ENCODE assay signal across 36 cellular contexts in genomic region chr11:80241766-80242165, GRCh38.
DNase-seq lines count a peak whose midpoint lies in the region; ATAC-seq and TF ChIP-seq lines count a peak whose summit lies in the region.
"Had no signal": no experiment of that assay in that cellular context is flagged by ENCODE, and none has a peak within 500 bp of the region (broad histone marks: within the 10 kb centered on the region; RNA-seq: fewer than 3 reads in every experiment).

No MANE protein-coding gene starts in this region.

- H4K91ac ChIP-seq in neuronal stem cell (ENCODE audit: low read depth, low read length, poor library complexity): no peak overlapping the region
- no peak overlapping the region for H4K91ac ChIP-seq in H9 (ENCODE audit: insufficient read length, low read depth, low read length)

- no peak overlapping the region for H2BK12ac ChIP-seq in neuronal stem cell (ENCODE audit: low read length)
- H2BK12ac ChIP-seq in H9 (ENCODE audit: insufficient read length, low read depth, low read length): no peak overlapping the region

- no peaks in the 10 kb centered on the region for H4K20me1 ChIP-seq in H9 (ENCODE audit: control insufficient read depth, insufficient read depth, insufficient read length)

- H2BK5ac ChIP-seq in neuronal stem cell (ENCODE audit: low read length) (no peak overlapping the region), H9 (ENCODE audit: insufficient read length, low read length) (no peak overlapping the region)

- H3K9me3 Mint-ChIP-seq in MCF 10A (ENCODE audit: unreplicated experiment) (no peaks in the 10 kb centered on the region), H9 (peaks cover 6 to 10% of the 10 kb centered on the region in 2 experiments; a peak in 4 of 5 replicates)

- no peaks in the 10 kb centered on the region for H3K27me3 Mint-ChIP-seq in MCF 10A (ENCODE audit: insufficient read depth, unreplicated experiment)
- H3K27me3 Mint-ChIP-seq in H9 (ENCODE audit: low read depth): no peaks in the 10 kb centered on the region; the same call in 1 of the 2 replicates
- H3K27me3 Mint-ChIP-seq: activated CD4-positive, alpha-beta T cell treated with anti-CD3 and anti-CD28 coated beads, Interleukin-2, amount 10 ng/mL, durations not matched to agents 24 days and 14 days; activated naive CD8-positive, alpha-beta T cell; type B pancreatic cell had no signal

- H3K79me1 ChIP-seq in neuronal stem cell (ENCODE audit: low read depth, low read length): no peaks in the 10 kb centered on the region
- H3K79me1 ChIP-seq in H9 (ENCODE audit: insufficient read depth, low read depth, low read length, poor library complexity, severe bottlenecking): no peaks in the 10 kb centered on the region

- H3K4me1 Mint-ChIP-seq in MCF 10A (ENCODE audit: insufficient read depth, unreplicated experiment) (peaks cover 40% of the 10 kb centered on the region), H9 (no peaks in the 10 kb centered on the region)
- H3K4me1 Mint-ChIP-seq: activated CD4-positive, alpha-beta T cell treated with anti-CD3 and anti-CD28 coated beads, Interleukin-2, amount 10 ng/mL, durations not matched to agents 24 days and 14 days; immature natural killer cell had no signal

- H3K27ac ChIP-seq in breast epithelium (no peak overlapping the region), neuronal stem cell (replicated peaks; ENCODE audit: low read length) (no peak overlapping the region), H9 (ENCODE audit: insufficient read length, low read depth, low read length) (no peak overlapping the region)
- H3K27ac ChIP-seq: 22Rv1, pancreas, PC-9, SJCRH30, WERI-Rb-1 had no signal

- no peak overlapping the region for H3K27ac Mint-ChIP-seq in MCF 10A (ENCODE audit: low read depth, unreplicated experiment)
- no peak overlapping the region for H3K27ac Mint-ChIP-seq in H9
- H3K27ac Mint-ChIP-seq: activated CD4-positive, alpha-beta T cell treated with anti-CD3 and anti-CD28 coated beads, Interleukin-2, amount 10 ng/mL, durations not matched to agents 24 days and 14 days; activated naive CD8-positive, alpha-beta T cell; immature natural killer cell; type B pancreatic cell had no signal

- CTCF ChIA-PET in MCF 10A (lab: Yijun Ruan, JAX): interaction anchor here (0.9 kb wide), 1 partner anchor 23 kb away, joined by 3 read pairs; no protein-coding TSS in a partner anchor

- H2BK20ac ChIP-seq in H9 (ENCODE audit: low read depth, low read length, poor library complexity, severe bottlenecking): no peak overlapping the region

- H3K36me3 ChIP-seq in breast epithelium (no peaks in the 10 kb centered on the region), adipocyte (ENCODE audit: control insufficient read depth, insufficient read depth, low read length, severe bottlenecking) (no peaks in the 10 kb centered on the region), neuronal stem cell (replicated peaks in 1 of 2; ENCODE audit: control insufficient read depth in 2 of 2, insufficient read depth in 2 of 2, low read length in 2 of 2) (no peaks in the 10 kb centered on the region)
- H3K36me3 ChIP-seq: pancreas, SJCRH30, WERI-Rb-1 had no signal

- H2BK15ac ChIP-seq in neuronal stem cell (ENCODE audit: low read length) (no peak overlapping the region), H9 (ENCODE audit: low read depth, low read length) (no peak overlapping the region)

- H4K5ac ChIP-seq in H9 (ENCODE audit: insufficient read length, low read depth, low read length): no peak overlapping the region

- H2AK5ac ChIP-seq in neuronal stem cell (ENCODE audit: low read depth, low read length): no peak overlapping the region
- H2AK5ac ChIP-seq in H9 (ENCODE audit: insufficient read length, low read length): no peak overlapping the region

- H3K9me3 ChIP-seq in breast epithelium (no peaks in the 10 kb centered on the region), adipocyte (ENCODE audit: control insufficient read depth, low read length) (no peaks in the 10 kb centered on the region), neuronal stem cell (replicated peaks in 1 of 2; ENCODE audit: control insufficient read depth in 2 of 2, insufficient read depth in 1 of 2, low read depth in 1 of 2, low read length in 2 of 2) (no peaks in the 10 kb centered on the region), H9 (ENCODE audit: control insufficient read depth, low read depth, low read length) (no peaks in the 10 kb centered on the region)
- H3K9me3 ChIP-seq: pancreas, SJCRH30 had no signal

- no peaks in the 10 kb centered on the region for H3K79me2 ChIP-seq in H9 (ENCODE audit: insufficient read depth, low read length)

- H2AFZ ChIP-seq in neuronal stem cell (ENCODE audit: low read length): no peak overlapping the region
- no peak overlapping the region for H2AFZ ChIP-seq in H9 (ENCODE audit: low read length)
- H2AFZ ChIP-seq: PC-9 had no signal

- ATAC-seq in Right ventricle myocardium inferior: no peak
- ATAC-seq: HCT116, left lobe of liver, pancreas had no signal

- H3K23ac ChIP-seq in neuronal stem cell (ENCODE audit: low read depth, low read length, poor library complexity): no peak overlapping the region
- no peak overlapping the region for H3K23ac ChIP-seq in H9 (ENCODE audit: insufficient read length, low read depth, low read length)

- no peaks in the 10 kb centered on the region for H3K23me2 ChIP-seq in H9 (ENCODE audit: insufficient read length, low read depth, low read length, poor library complexity, severe bottlenecking)

- no peaks in the 10 kb centered on the region for H3K4me1 ChIP-seq in breast epithelium
- no peaks in the 10 kb centered on the region for H3K4me1 ChIP-seq in adipocyte (ENCODE audit: control insufficient read depth, insufficient read depth, low read length)
- H3K4me1 ChIP-seq in neuronal stem cell (ENCODE audit: control insufficient read depth in 2 of 2, insufficient read depth in 1 of 2, low read depth in 1 of 2, low read length in 2 of 2): no peaks in the 10 kb centered on the region
- no peaks in the 10 kb centered on the region for H3K4me1 ChIP-seq in H9 (ENCODE audit: insufficient read depth, low read length)
- H3K4me1 ChIP-seq: pancreas, SJCRH30 had no signal

- intact Hi-C loops in MCF 10A (cut with micrococcal nuclease) (no loop called here), breast epithelium (cut with DNase I; ENCODE audit: low total_unique reads) (no loop called here), Right ventricle myocardium inferior (cut with DNase I) (no loop called here)

- no peak overlapping the region for H4K8ac ChIP-seq in neuronal stem cell (ENCODE audit: low read depth, low read length)
- H4K8ac ChIP-seq in H9 (replicated peaks; ENCODE audit: insufficient read length, low read depth, low read length): no peak overlapping the region

- no peak overlapping the region for H3K9ac ChIP-seq in adipocyte (ENCODE audit: low read length)
- H3K9ac ChIP-seq in neuronal stem cell (ENCODE audit: low read depth, low read length, poor library complexity): no peak overlapping the region
- no peak overlapping the region for H3K9ac ChIP-seq in H9 (ENCODE audit: extremely low read depth, insufficient read length, low read length)

- H3K4me3 Mint-ChIP-seq in MCF 10A (ENCODE audit: unreplicated experiment) (no peak overlapping the region), H9 (no peak overlapping the region)
- H3K4me3 Mint-ChIP-seq: activated CD4-positive, alpha-beta T cell treated with anti-CD3 and anti-CD28 coated beads, Interleukin-2, amount 10 ng/mL, durations not matched to agents 24 days and 14 days; activated naive CD8-positive, alpha-beta T cell; immature natural killer cell; type B pancreatic cell had no signal

- H3K18ac ChIP-seq in neuronal stem cell (ENCODE audit: low read length): no peak overlapping the region
- H3K18ac ChIP-seq in H9 (ENCODE audit: insufficient read length, low read depth, low read length): no peak overlapping the region

- H3T11ph ChIP-seq in H9 (ENCODE audit: low read length): no peak overlapping the region

- H3K4me2 ChIP-seq in neuronal stem cell (ENCODE audit: insufficient read depth, low read length, poor library complexity, severe bottlenecking): no peak overlapping the region
- H3K4me2 ChIP-seq in H9 (ENCODE audit: insufficient read depth, insufficient read length, low read length): no peak overlapping the region
- H3K4me2 ChIP-seq: PC-9 had no signal

- DNase-seq in MCF 10A (ENCODE audit: unreplicated experiment) (peak; percentile 34), breast epithelium (ENCODE audit: low spot score in 2 of 2) (no peak), adipocyte (ENCODE audit: low read depth) (peak; percentile 36), epithelial cell of esophagus (ENCODE audit: low read depth) (peak; percentile 78), neuronal stem cell (ENCODE audit: low spot score) (no peak), NAMALWA (ENCODE audit: low spot score) (no peak), H9 (no peak), Right ventricle myocardium inferior (ENCODE audit: missing footprints) (no peak)
- DNase-seq: activated CD4-positive, alpha-beta T cell treated with anti-CD3 and anti-CD28 coated beads, Interleukin-2, amount 10 ng/mL, durations not matched to agents 24 days and 14 days; activated CD8-positive, alpha-beta memory T cell treated with anti-CD3 and anti-CD28 coated beads for 24 hours; activated T-cell treated with anti-CD3 and anti-CD28 coated beads for 4 hours; C1 segment of cervical spinal cord; cerebellar nuclear complex; COR-L47; immature natural killer cell; KBM-7; mesenchymal stem cell; NCI-H1417; NCI-H2081; NCI-H2227 treated with DMSO at 0.1 percent for 48 hours; NCI-H526 treated with DMSO at 0.1 percent for 48 hours; NK-92 treated with Interleukin-12 subunit alpha and Interleukin-12 subunit beta, amount 100 ng/mL, for 24 hours; pancreas; retina; SJCRH30; small intestine; stimulated activated naive CD4-positive, alpha-beta T cell; SW 1271; T1000; WERI-Rb-1 had no signal

- BruUV-seq in MCF 10A (replicated peaks; lab: Mats Ljungman, UMichigan): no TSS peak

- H3K14ac ChIP-seq in neuronal stem cell (ENCODE audit: low read length) (no peak overlapping the region), H9 (ENCODE audit: insufficient read depth, low read length) (no peak overlapping the region)

- H2BK120ac ChIP-seq in neuronal stem cell (ENCODE audit: low read depth, low read length) (no peak overlapping the region), H9 (ENCODE audit: low read depth, low read length, poor library complexity, severe bottlenecking) (no peak overlapping the region)

- no peak overlapping the region for H3K4ac ChIP-seq in neuronal stem cell (ENCODE audit: low read length)
- no peak overlapping the region for H3K4ac ChIP-seq in H9 (ENCODE audit: low read depth, low read length)

- H3K36me3 Mint-ChIP-seq in MCF 10A (ENCODE audit: insufficient read depth, unreplicated experiment) (no peaks in the 10 kb centered on the region), H9 (ENCODE audit: insufficient read depth in 1 of 3, low read depth in 3 of 3) (peaks cover 0 to 5% (median 3%) of the 10 kb centered on the region in 3 experiments; a peak in 4 of 7 replicates)
- H3K36me3 Mint-ChIP-seq: activated naive CD8-positive, alpha-beta T cell; immature natural killer cell; type B pancreatic cell had no signal

- TF ChIP-seq CTCF in MCF 10A (IDR thresholded peaks at IDR 0.05; ENCODE audit: unreplicated experiment): no peak
- no peak for TF ChIP-seq CTCF in breast epithelium (IDR thresholded peaks at IDR 0.05)
- no peak for TF ChIP-seq CTCF in epithelial cell of esophagus (IDR thresholded peaks at IDR 0.05; ENCODE audit: insufficient read depth, low read depth, low read length, missing control alignments)
- no peak for TF ChIP-seq CTCF in H9 (conservative IDR thresholded peaks at IDR 0.05)

- TF ChIP-seq POLR2A in breast epithelium (IDR thresholded peaks at IDR 0.05): no peak

- no CpG with 5 or more reads among the region's 3 CpGs for WGBS in neuronal stem cell (ENCODE audit: extremely low coverage in 2 of 2, insufficient read length in 2 of 2, insufficient replicate concordance in 1 of 2), 2 donors
- no CpG with 5 or more reads among the region's 3 CpGs for WGBS in H9 (ENCODE audit: extremely low coverage, insufficient read length, low lambda C conversion rate)

- H3K27me3 ChIP-seq in breast epithelium (no peaks in the 10 kb centered on the region), adipocyte (replicated peaks; ENCODE audit: control insufficient read depth, insufficient read depth, low read length) (no peaks in the 10 kb centered on the region), neuronal stem cell (ENCODE audit: control insufficient read depth in 3 of 3, insufficient read depth in 3 of 3, low read depth in 1 of 3, low read length in 3 of 3) (no peaks in the 10 kb centered on the region), H9 (ENCODE audit: insufficient read depth, low read length) (no peaks in the 10 kb centered on the region)
- H3K27me3 ChIP-seq: pancreas, SJCRH30 had no signal

- POLR2A ChIA-PET in MCF 10A (lab: Yijun Ruan, JAX): no interaction called here

- H3K4me3 ChIP-seq in breast epithelium (no peak overlapping the region), adipocyte (ENCODE audit: low read length) (no peak overlapping the region), epithelial cell of esophagus (ENCODE audit: low read length) (no peak overlapping the region), neuronal stem cell (ENCODE audit: low read length in 2 of 2) (no peak overlapping the region)
- H3K4me3 ChIP-seq: pancreas, PC-9, SJCRH30 had no signal

- H3K56ac ChIP-seq in H9 (ENCODE audit: insufficient read length, low read depth, low read length): no peak overlapping the region

Comparison
In these comparisons a context has a peak if more than half of its experiments do, and no peak if none do; other contexts are left out.
1. DNase-seq: peak in MCF 10A (single experiment), adipocyte (single experiment) and epithelial cell of esophagus (single experiment); none in breast epithelium (0 of 2), neuronal stem cell (single experiment), NAMALWA (single experiment), H9 (single experiment) and Right ventricle myocardium inferior (single experiment).